2 cellular contexts compared by ENCODE assay signal in the genomic region with DNA sequence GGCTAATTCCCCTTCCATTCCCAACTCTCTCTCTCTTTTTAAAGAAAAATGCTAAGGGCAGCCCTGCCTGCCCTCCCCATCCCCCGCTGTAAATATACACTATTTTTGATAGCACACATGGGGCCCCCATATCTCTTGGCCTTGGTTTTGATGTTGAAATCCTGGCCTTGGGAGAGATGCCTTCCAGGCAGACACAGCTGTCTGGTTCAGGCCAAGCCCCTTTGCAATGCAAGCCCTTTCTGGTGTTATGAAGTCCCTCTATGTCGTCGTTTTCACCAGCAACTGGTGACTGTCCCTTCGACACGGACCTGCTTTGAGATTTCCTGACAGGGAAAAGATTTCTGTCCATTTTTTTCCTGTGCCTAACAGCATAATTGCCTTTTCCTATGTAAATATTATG.
TF ChIP-seq lines count a peak whose summit lies in the region.

No MANE protein-coding gene starts in this region.

TF ChIP-seq in HepG2, 621 proteins besides CTCF, POLR2A, EP300 and RAD21:
- peak; percentile 22; the same call in 1 of the 2 replicates for TF ChIP-seq ZNF281 (CRISPR knock-in tag; IDR thresholded peaks at IDR 0.05; ENCODE audit: borderline replicate concordance)
- TF ChIP-seq, protein P1, sequence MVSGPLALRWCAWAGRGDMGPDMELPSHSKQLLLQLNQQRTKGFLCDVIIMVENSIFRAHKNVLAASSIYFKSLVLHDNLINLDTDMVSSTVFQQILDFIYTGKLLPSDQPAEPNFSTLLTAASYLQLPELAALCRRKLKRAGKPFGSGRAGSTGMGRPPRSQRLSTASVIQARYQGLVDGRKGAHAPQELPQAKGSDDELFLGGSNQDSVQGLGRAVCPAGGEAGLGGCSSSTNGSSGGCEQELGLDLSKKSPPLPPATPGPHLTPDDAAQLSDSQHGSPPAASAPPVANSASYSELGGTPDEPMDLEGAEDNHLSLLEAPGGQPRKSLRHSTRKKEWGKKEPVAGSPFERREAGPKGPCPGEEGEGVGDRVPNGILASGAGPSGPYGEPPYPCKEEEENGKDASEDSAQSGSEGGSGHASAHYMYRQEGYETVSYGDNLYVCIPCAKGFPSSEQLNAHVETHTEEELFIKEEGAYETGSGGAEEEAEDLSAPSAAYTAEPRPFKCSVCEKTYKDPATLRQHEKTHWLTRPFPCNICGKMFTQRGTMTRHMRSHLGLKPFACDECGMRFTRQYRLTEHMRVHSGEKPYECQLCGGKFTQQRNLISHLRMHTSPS (CRISPR knock-in tag; IDR thresholded peaks at IDR 0.05; ENCODE audit: low read depth): no peak

TF ChIP-seq in neural cell, 6 proteins besides CTCF, POLR2A, EP300 and RAD21:
- TF ChIP-seq TAF1 (IDR thresholded peaks at IDR 0.05; ENCODE audit: low read depth): no peak
- no peak for TF ChIP-seq MXI1 (conservative IDR thresholded peaks at IDR 0.05; ENCODE audit: poor library complexity, severe bottlenecking)
- TF ChIP-seq POLR2AphosphoS5 (IDR thresholded peaks at IDR 0.05): no peak
- no peak for TF ChIP-seq EZH2 (IDR thresholded peaks at IDR 0.05; ENCODE audit: borderline replicate concordance, insufficient read depth, low read length, poor library complexity, severe bottlenecking)
- no peak for TF ChIP-seq REST (IDR thresholded peaks at IDR 0.05; ENCODE audit: borderline replicate concordance)
- TF ChIP-seq SMC3 (conservative IDR thresholded peaks at IDR 0.05; ENCODE audit: poor library complexity): no peak
